Comparison of ENCODE assay signal across 15 cellular contexts in genomic region chr12:67541625-67541991, GRCh38.
DNase-seq lines count a peak whose midpoint lies in the region; ATAC-seq and TF ChIP-seq lines count a peak whose summit lies in the region.
"Had no signal": no experiment of that assay in that cellular context is flagged by ENCODE, and none has a peak within 500 bp of the region (broad histone marks: within the 10 kb centered on the region; RNA-seq: fewer than 3 reads in every experiment).

No MANE protein-coding gene starts in this region.

- no peak for TF ChIP-seq CTCF in upper lobe of right lung (IDR thresholded peaks at IDR 0.05)
- no peak for TF ChIP-seq CTCF in tibial artery (IDR thresholded peaks at IDR 0.05)

- H3K36me3 ChIP-seq in upper lobe of right lung (no peaks in the 10 kb centered on the region), tibial artery (no peaks in the 10 kb centered on the region)
- H3K36me3 ChIP-seq: ovary, tibial nerve had no signal

- DNase-seq in NCI-H82 (lab: John Stamatoyannopoulos, UW) (peak; percentile 65), NCI-H82 treated with DMSO at 0.1 percent for 48 hours (lab: John Stamatoyannopoulos, UW; ENCODE audit: unreplicated experiment) (no peak), NCI-H2196 treated with DMSO at 0.1 percent for 48 hours (lab: John Stamatoyannopoulos, UW; ENCODE audit: unreplicated experiment) (peak; percentile 38), kidney tubule cell (ENCODE audit: low spot score) (peak; percentile 54), upper lobe of right lung (no peak), tibial artery (no peak)
- DNase-seq: activated CD4-positive, alpha-beta T cell treated with anti-CD3 and anti-CD28 coated beads, Interleukin-2, amount 50 U/mL, for 48 hours; GF-D8; islet precursor cell; ovary; Right ventricle myocardium superior; stimulated activated CD4-positive, alpha-beta T cell treated with anti-CD3 and anti-CD28 coated beads, Interleukin-4, amount 100 ng/mL, for 4 hours had no signal

- H3K27ac ChIP-seq in upper lobe of right lung = no peak overlapping the region
- H3K27ac ChIP-seq in tibial artery = no peak overlapping the region
- H3K27ac ChIP-seq: ovary, tibial nerve had no signal

- H3K27me3 ChIP-seq in upper lobe of right lung (no peaks in the 10 kb centered on the region), tibial artery (no peaks in the 10 kb centered on the region)
- H3K27me3 ChIP-seq: ovary, tibial nerve had no signal

- H3K4me3 ChIP-seq in upper lobe of right lung = no peak overlapping the region
- no peak overlapping the region for H3K4me3 ChIP-seq in tibial artery
- H3K4me3 ChIP-seq: ovary, tibial nerve had no signal

- H3K4me1 ChIP-seq in upper lobe of right lung (no peaks in the 10 kb centered on the region), tibial artery (no peaks in the 10 kb centered on the region)
- H3K4me1 ChIP-seq: tibial nerve had no signal

- ATAC-seq in GM21447 (IDR thresholded peaks at IDR 0.05; ENCODE audit: unreplicated experiment) = peak; percentile 21
- no peak for ATAC-seq in upper lobe of right lung
- no peak for ATAC-seq in HG02763 (IDR thresholded peaks at IDR 0.05; ENCODE audit: unreplicated experiment)

- H3K9me3 ChIP-seq in upper lobe of right lung (no peaks in the 10 kb centered on the region), tibial artery (no peaks in the 10 kb centered on the region)
- H3K9me3 ChIP-seq: ovary, tibial nerve had no signal

- intact Hi-C loops in upper lobe of right lung (cut with DNase I) = no loop called here
- intact Hi-C loops in tibial artery (cut with DNase I; ENCODE audit: low total_unique reads) = no loop called here

Comparison
In these comparisons a context has a peak if more than half of its experiments do, and no peak if none do; other contexts are left out.
1. DNase-seq: peak in NCI-H82 (single experiment), NCI-H2196 treated with DMSO at 0.1 percent for 48 hours (single experiment) and kidney tubule cell (single experiment); none in NCI-H82 treated with DMSO at 0.1 percent for 48 hours (single experiment), upper lobe of right lung (single experiment) and tibial artery (0 of 2).